ENCODE assay signal across 1 cellular context in the genomic region with DNA sequence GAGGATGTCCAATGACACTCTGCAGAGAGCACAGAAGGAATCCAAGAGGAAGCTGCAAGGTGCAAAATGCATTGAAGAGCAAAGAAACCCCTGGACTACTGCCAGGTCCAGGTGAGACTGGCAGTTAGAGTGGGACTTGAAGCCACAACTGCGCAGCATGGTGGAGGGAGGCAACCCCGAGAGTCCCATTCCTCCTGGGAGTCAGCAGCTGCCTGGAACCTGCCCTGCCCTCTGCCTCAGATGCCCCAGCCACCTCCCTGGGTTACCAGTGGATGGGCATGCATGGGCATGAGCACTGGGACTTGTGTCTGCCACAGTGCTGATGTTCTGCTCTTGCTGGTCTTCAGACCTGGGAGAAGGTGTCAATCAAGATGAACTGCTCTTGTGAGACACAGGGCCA.
TF ChIP-seq lines count a peak whose summit lies in the region.

No MANE protein-coding gene starts in this region.

TF ChIP-seq in GM12878, 131 proteins besides CTCF, POLR2A, EP300 and RAD21:
- TF ChIP-seq, protein P1, sequence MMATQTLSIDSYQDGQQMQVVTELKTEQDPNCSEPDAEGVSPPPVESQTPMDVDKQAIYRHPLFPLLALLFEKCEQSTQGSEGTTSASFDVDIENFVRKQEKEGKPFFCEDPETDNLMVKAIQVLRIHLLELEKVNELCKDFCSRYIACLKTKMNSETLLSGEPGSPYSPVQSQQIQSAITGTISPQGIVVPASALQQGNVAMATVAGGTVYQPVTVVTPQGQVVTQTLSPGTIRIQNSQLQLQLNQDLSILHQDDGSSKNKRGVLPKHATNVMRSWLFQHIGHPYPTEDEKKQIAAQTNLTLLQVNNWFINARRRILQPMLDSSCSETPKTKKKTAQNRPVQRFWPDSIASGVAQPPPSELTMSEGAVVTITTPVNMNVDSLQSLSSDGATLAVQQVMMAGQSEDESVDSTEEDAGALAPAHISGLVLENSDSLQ (IDR thresholded peaks at IDR 0.05) = peak; percentile 39; the same call in 1 of the 2 replicates
- TF ChIP-seq NFYA (IDR thresholded peaks at IDR 0.05; ENCODE audit: borderline replicate concordance, low read depth, low read length) (no peak), PAX5 (IDR thresholded peaks at IDR 0.05; ENCODE audit: borderline replicate concordance, low read depth, low read length) (no peak)
